20 cellular contexts compared by ENCODE assay signal in the genomic region with DNA sequence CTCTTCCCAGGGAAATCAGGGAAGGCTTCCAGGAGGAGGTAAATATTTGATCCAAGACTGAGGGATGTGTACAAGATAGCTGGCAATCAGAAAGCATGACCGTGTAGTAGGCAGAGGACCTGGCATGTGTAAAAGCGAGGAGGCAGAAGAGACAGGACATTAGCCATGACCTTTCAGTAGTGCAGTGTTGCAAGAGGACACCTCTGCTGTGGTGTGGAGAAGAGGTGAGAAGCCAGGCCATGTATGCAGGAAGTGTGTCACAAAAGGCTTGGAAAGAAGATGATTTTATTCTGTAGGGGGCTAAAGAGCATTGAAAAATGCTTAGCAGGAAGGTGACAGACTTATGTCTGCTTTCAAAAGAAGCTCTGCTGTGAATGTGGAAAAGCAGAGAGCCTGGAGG.
"Had no signal": no experiment of that assay in that cellular context is flagged by ENCODE, and none has a peak within 500 bp of the region (broad histone marks: within the 10 kb centered on the region; RNA-seq: fewer than 3 reads in every experiment).

No MANE protein-coding gene starts in this region.

- H3K27me3 Mint-ChIP-seq: IgD-negative memory B cell had no signal

- ATAC-seq: K562 had no signal

- H3K4me2 ChIP-seq: KMS-11, SK-N-SH had no signal

- H3K4me3 Mint-ChIP-seq: IgD-negative memory B cell had no signal

- DNase-seq: Kasumi-1, MM.1S, NCI-H1092 treated with DMSO at 0.1 percent for 48 hours, NCI-H1436, NCI-H187, NCI-H2029, NCI-H2081 treated with DMSO at 0.1 percent for 48 hours, NCI-H2171, NCI-H226, NCI-H446, NCI-H510A, NCI-H524 treated with DMSO at 0.1 percent for 48 hours, NCI-H69, NCI-H774, RPMI8226, SHP77, SK-N-SH had no signal

- H3K4me3 ChIP-seq: K562 had no signal

- H3K27ac Mint-ChIP-seq: IgD-negative memory B cell had no signal

- H3K27ac ChIP-seq: KMS-11 had no signal

- H3K9ac ChIP-seq: KMS-11, SK-N-SH had no signal
